In the genomic region with DNA sequence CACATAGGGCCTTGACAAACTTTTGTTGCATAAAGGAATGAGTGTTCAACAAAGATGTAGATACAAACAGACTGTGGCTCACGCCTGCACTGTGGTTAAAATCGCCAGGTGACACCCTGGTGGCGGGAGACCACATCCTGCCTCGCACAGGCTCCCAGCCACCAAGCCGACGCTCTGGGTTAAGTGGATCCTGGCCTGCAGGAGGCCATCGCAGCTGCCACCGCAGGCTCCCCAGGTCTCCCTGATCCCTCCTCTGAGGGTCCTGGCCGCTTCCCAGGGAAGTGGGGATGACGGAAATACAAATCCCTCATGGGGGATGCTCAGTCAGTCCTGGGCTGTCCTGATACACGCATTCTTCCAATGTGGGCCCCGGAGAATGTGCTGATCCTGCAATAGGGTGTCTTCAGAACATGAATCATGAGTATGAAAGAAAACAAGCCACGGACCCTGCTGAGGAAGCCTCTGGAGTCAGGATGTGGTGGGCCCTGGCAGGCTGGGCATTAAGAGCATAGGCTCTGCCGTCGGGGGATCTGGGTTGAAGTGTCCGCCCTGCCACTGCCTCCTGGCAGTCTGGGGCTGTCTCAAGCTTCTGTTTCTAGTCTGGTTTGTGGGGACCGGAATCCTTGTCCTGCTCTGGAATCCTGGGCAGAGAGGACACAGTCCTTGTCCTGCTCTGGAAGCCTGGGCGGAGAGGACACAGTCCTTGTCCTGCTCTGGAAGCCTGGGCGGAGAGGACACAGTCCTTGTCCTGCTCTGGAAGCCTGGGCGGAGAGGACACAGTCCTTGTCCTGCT, we compare ENCODE assay signal across 8 cellular contexts. TPM values are rescaled to one million over a fixed set of nuclear protein-coding genes. Genes with fewer than 3 reads are reported as not detected.
DNase-seq lines count a peak whose midpoint lies in the region; ATAC-seq, FAIRE-seq and TF ChIP-seq lines count a peak whose summit lies in the region.
"Had no signal": no experiment of that assay in that cellular context is flagged by ENCODE, and none has a peak within 500 bp of the region (broad histone marks: within the 10 kb centered on the region; RNA-seq: fewer than 3 reads in every experiment).

No MANE protein-coding gene starts in this region.

- H3K4me1 Mint-ChIP-seq in endodermal cell, result peaks cover 11% of the 10 kb centered on the region
- H3K4me1 Mint-ChIP-seq in stimulated activated memory B cell treated with anti-CD40 and anti-IgM and Interleukin-4, amounts not matched to agents 10 μg/mL and 1 μg/mL and 100 μg/mL, for 72 hours, result peaks cover 31% of the 10 kb centered on the region

- WGBS in endodermal cell (ENCODE audit: insufficient coverage in 1 of 2, insufficient read length in 1 of 2), 2 experiments, result 91 to 92% methylated on average over 13 to 19 of the region's 20 CpGs
- WGBS in esophagus squamous epithelium, 2 donors, result 59 to 81% methylated on average over 8 to 10 of the region's 20 CpGs

- TF ChIP-seq CTCF in endodermal cell (conservative IDR thresholded peaks at IDR 0.05) (peak; percentile 37), esophagus squamous epithelium (IDR thresholded peaks at IDR 0.05) (no peak)

- peaks cover 2% of the 10 kb centered on the region for H3K27me3 Mint-ChIP-seq in endodermal cell (ENCODE audit: insufficient read depth)
- H3K27me3 Mint-ChIP-seq in stimulated activated memory B cell treated with anti-CD40 and anti-IgM and Interleukin-4, amounts not matched to agents 10 μg/mL and 1 μg/mL and 100 μg/mL, for 72 hours, result peaks cover 45% of the 10 kb centered on the region

- no peaks in the 10 kb centered on the region for H3K9me3 Mint-ChIP-seq in endodermal cell
- H3K9me3 Mint-ChIP-seq in stimulated activated memory B cell treated with anti-CD40 and anti-IgM and Interleukin-4, amounts not matched to agents 10 μg/mL and 1 μg/mL and 100 μg/mL, for 72 hours, result no peaks in the 10 kb centered on the region

- H3K27ac Mint-ChIP-seq in endodermal cell, result no peak overlapping the region
- H3K27ac Mint-ChIP-seq in stimulated activated memory B cell treated with anti-CD40 and anti-IgM and Interleukin-4, amounts not matched to agents 10 μg/mL and 1 μg/mL and 100 μg/mL, for 72 hours, result peak overlapping the region; percentile 65

- H3K36me3 ChIP-seq in endodermal cell (ENCODE audit: control insufficient read depth, insufficient read depth, low read length), result no peaks in the 10 kb centered on the region
- no peaks in the 10 kb centered on the region for H3K36me3 ChIP-seq in esophagus squamous epithelium

- ATAC-seq in GM19438 (IDR thresholded peaks at IDR 0.05; ENCODE audit: low read depth, unreplicated experiment) (peak; percentile 95), HG03442 (IDR thresholded peaks at IDR 0.05; ENCODE audit: unreplicated experiment) (peak; percentile 95)
- peak; percentile 86 for ATAC-seq in stimulated activated memory B cell treated with anti-CD40 and anti-IgM and Interleukin-4, amounts not matched to agents 10 μg/mL and 1 μg/mL and 100 μg/mL, for 72 hours

- no peak for FAIRE-seq in H54 (lab: Jason Lieb, UNC)
- FAIRE-seq: TTC549 had no signal

- DNase-seq in activated CD4-positive, alpha-beta T cell treated with anti-CD3 and anti-CD28 coated beads for 48 hours, result peak; percentile 85
- DNase-seq in endodermal cell (no peak), esophagus squamous epithelium (lab: John Stamatoyannopoulos, UW) (no peak), H54 (ENCODE audit: insufficient read length, low spot score) (no peak)

- H3K4me3 Mint-ChIP-seq in endodermal cell, result no peak overlapping the region
- no peak overlapping the region for H3K4me3 Mint-ChIP-seq in stimulated activated memory B cell treated with anti-CD40 and anti-IgM and Interleukin-4, amounts not matched to agents 10 μg/mL and 1 μg/mL and 100 μg/mL, for 72 hours

- intact Hi-C loops in esophagus squamous epithelium (cut with DNase I), result no loop called here

- H3K4me1 ChIP-seq in endodermal cell (ENCODE audit: control insufficient read depth, insufficient read depth, low read length), result peaks cover 9% of the 10 kb centered on the region
- H3K4me1 ChIP-seq in esophagus squamous epithelium, result peaks cover 0 to 5% (median 3%) of the 10 kb centered on the region in 3 donors

- H3K4me3 ChIP-seq in endodermal cell (ENCODE audit: low read length) (no peak overlapping the region), esophagus squamous epithelium (no peak overlapping the region)

- no peak overlapping the region for H3K27ac ChIP-seq in endodermal cell (ENCODE audit: low read depth, low read length)
- H3K27ac ChIP-seq in esophagus squamous epithelium, result no peak overlapping the region

- H3K9me3 ChIP-seq in endodermal cell (ENCODE audit: control insufficient read depth, low read length), result no peaks in the 10 kb centered on the region
- no peaks in the 10 kb centered on the region for H3K9me3 ChIP-seq in esophagus squamous epithelium

- H3K36me3 Mint-ChIP-seq in endodermal cell (ENCODE audit: low read depth), result no peaks in the 10 kb centered on the region
- H3K36me3 Mint-ChIP-seq in stimulated activated memory B cell treated with anti-CD40 and anti-IgM and Interleukin-4, amounts not matched to agents 10 μg/mL and 1 μg/mL and 100 μg/mL, for 72 hours, result no peaks in the 10 kb centered on the region

- no peak overlapping the region for H3K9ac ChIP-seq in endodermal cell (ENCODE audit: extremely low read depth, low read length, poor library complexity, severe bottlenecking)

- H3K27me3 ChIP-seq in endodermal cell (ENCODE audit: control insufficient read depth, insufficient read depth, low read length, poor library complexity, severe bottlenecking) (no peaks in the 10 kb centered on the region), esophagus squamous epithelium (peaks cover 0 to 31% (median 0%) of the 10 kb centered on the region in 4 donors)

- TF ChIP-seq POLR2A in esophagus squamous epithelium (IDR thresholded peaks at IDR 0.05), result no peak
- TF ChIP-seq POLR2A in H54 (IDR thresholded peaks at IDR 0.05; ENCODE audit: low read depth, low read length), result no peak

RNA-seq across cellular contexts. Expression of a gene that starts 53.5 kb away (rescaled TPM):
- total RNA-seq in endodermal cell (1 to 10 TPM in 1 of 2 donors, under 1 TPM in 1; 0.91 to 1.3 TPM), esophagus squamous epithelium (1 to 10 TPM in 1 of 4 donors, under 1 TPM in 2, not detected in 1; 0.47 to 1.5 (median 0.53) TPM)
- 1.4 TPM for polyA plus RNA-seq in endodermal cell (2013, experiment 1 of 2)
- 1.1 TPM for polyA plus RNA-seq in endodermal cell (2013, experiment 2 of 2)
